Comparison of ENCODE assay signal across 14 cellular contexts in the genomic region with DNA sequence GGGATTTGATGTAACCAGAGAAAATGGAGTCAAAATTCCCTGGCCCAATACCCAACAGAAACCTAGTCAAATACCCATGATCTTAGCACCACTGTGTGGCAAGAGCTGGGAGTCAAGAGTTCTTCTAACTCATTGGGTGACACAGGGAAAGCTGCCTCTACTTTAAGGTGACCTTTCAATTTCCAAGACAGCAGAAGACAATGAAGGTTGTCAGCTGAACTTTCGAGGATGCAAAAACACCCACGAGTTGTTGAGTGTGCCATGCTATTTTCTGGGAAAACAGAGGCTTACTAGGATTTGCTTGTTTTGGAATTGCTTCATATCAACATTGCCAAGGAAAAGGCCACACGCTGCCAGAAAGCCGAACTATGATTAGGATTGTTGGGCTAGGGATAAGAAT.
DNase-seq lines count a peak whose midpoint lies in the region; FAIRE-seq and TF ChIP-seq lines count a peak whose summit lies in the region.
"Had no signal": no experiment of that assay in that cellular context is flagged by ENCODE, and none has a peak within 500 bp of the region (broad histone marks: within the 10 kb centered on the region; RNA-seq: fewer than 3 reads in every experiment).

No MANE protein-coding gene starts in this region.

- H3K9me3 ChIP-seq in fibroblast of lung (ENCODE audit: control insufficient read depth, insufficient read depth, low read depth, low read length), result no peaks in the 10 kb centered on the region
- H3K9me3 ChIP-seq: breast epithelium, SJCRH30 had no signal

- no peak for DNase-seq in AG10803 (ENCODE audit: low read depth)
- DNase-seq in OCI-M1 (lab: John Stamatoyannopoulos, UW), result peak; percentile 9
- DNase-seq in fibroblast of lung (ENCODE audit: low read depth in 2 of 2), result peak; percentile 3 to 29
- peak; percentile 32 for DNase-seq in midbrain (lab: John Stamatoyannopoulos, UW)
- no peak for DNase-seq in urothelium cell line (ENCODE audit: low spot score)
- no peak for DNase-seq in NCI-H1092 treated with DMSO at 0.1 percent for 48 hours (lab: John Stamatoyannopoulos, UW)
- DNase-seq in RKO (ENCODE audit: low spot score), result no peak
- DNase-seq in HPDE6-E6E7 (ENCODE audit: extremely low spot score), result no peak
- DNase-seq: activated T-cell treated with anti-CD3 and anti-CD28 coated beads, Interleukin-2, amount 50 U/mL, for 72 hours; Karpas-422; kidney glomerular epithelial cell; NCI-H446 treated with DMSO at 0.1 percent for 48 hours; SJCRH30 had no signal

- H3K4me3 ChIP-seq in AG10803 (ENCODE audit: low read length), result no peak overlapping the region
- H3K4me3 ChIP-seq in fibroblast of lung (replicated peaks in 1 of 4; ENCODE audit: control extremely low read depth in 1 of 4, insufficient read depth in 1 of 4, low read depth in 3 of 4, low read length in 4 of 4), result no peak overlapping the region
- H3K4me3 ChIP-seq: breast epithelium, SJCRH30 had no signal

- H3K36me3 ChIP-seq in fibroblast of lung (ENCODE audit: control insufficient read depth, insufficient read depth, low read length), result no peaks in the 10 kb centered on the region
- H3K36me3 ChIP-seq: breast epithelium, SJCRH30 had no signal

- no peak for FAIRE-seq in urothelium cell line (lab: Jason Lieb, UNC)

- H3K27ac ChIP-seq in fibroblast of lung (ENCODE audit: insufficient read depth, low read length), result no peak overlapping the region
- H3K27ac ChIP-seq: breast epithelium, SJCRH30 had no signal

- H2AFZ ChIP-seq in fibroblast of lung (ENCODE audit: low read length), result no peak overlapping the region

- no peak overlapping the region for H3K9ac ChIP-seq in fibroblast of lung (ENCODE audit: insufficient read depth, low read length)

- no peaks in the 10 kb centered on the region for H3K27me3 ChIP-seq in fibroblast of lung (ENCODE audit: control insufficient read depth, insufficient read depth, low read length)
- H3K27me3 ChIP-seq: breast epithelium, SJCRH30 had no signal

- TF ChIP-seq CTCF in AG10803 (conservative IDR thresholded peaks at IDR 0.05; ENCODE audit: low read length), result 0 out of 2 replicates have a peak, but pooled peaks have one; percentile 5
- TF ChIP-seq CTCF in fibroblast of lung (conservative IDR thresholded peaks at IDR 0.05 in 1 of 2, IDR thresholded peaks at IDR 0.05 in 1 of 2; ENCODE audit: low read depth in 1 of 2, low read length in 2 of 2), result peak; percentile 15 to 33

- H3K4me1 ChIP-seq in fibroblast of lung (ENCODE audit: control insufficient read depth, extremely low read depth, insufficient read depth, low read length), result no peaks in the 10 kb centered on the region
- H3K4me1 ChIP-seq: breast epithelium had no signal

- H4K20me1 ChIP-seq in fibroblast of lung (ENCODE audit: control insufficient read depth, extremely low read depth, insufficient read depth, low read length), result no peaks in the 10 kb centered on the region

- H3K79me2 ChIP-seq in fibroblast of lung (ENCODE audit: control insufficient read depth, insufficient read depth, low read length), result no peaks in the 10 kb centered on the region

- H3K4me2 ChIP-seq in fibroblast of lung (ENCODE audit: extremely low read depth, insufficient read depth, low read length), result no peak overlapping the region

Comparison
In these comparisons a context has a peak if more than half of its experiments do, and no peak if none do; other contexts are left out.
1. DNase-seq: peak in OCI-M1 (single experiment), fibroblast of lung (2 of 2) and midbrain (single experiment); none in AG10803 (single experiment), urothelium cell line (single experiment), NCI-H1092 treated with DMSO at 0.1 percent for 48 hours (single experiment), RKO (single experiment) and HPDE6-E6E7 (single experiment).